In genomic region chr1:173195596-173196088, GRCh38 we compare ENCODE assay signal across 10 cellular contexts. TPM values are rescaled to one million over a fixed set of nuclear protein-coding genes. Genes with fewer than 3 reads are reported as not detected.
DNase-seq lines count a peak whose midpoint lies in the region; ATAC-seq, FAIRE-seq and TF ChIP-seq lines count a peak whose summit lies in the region.
"Had no signal": no experiment of that assay in that cellular context is flagged by ENCODE, and none has a peak within 500 bp of the region (broad histone marks: within the 10 kb centered on the region; RNA-seq: fewer than 3 reads in every experiment).

No MANE protein-coding gene starts in this region.

- H3K9me3 ChIP-seq in gastroesophageal sphincter (no peaks in the 10 kb centered on the region), gastrocnemius medialis (no peaks in the 10 kb centered on the region), heart left ventricle (no peaks in the 10 kb centered on the region)
- H3K9me3 ChIP-seq: prostate gland had no signal

- FAIRE-seq in HTR-8/SVneo (lab: Jason Lieb, UNC): no peak
- FAIRE-seq: bronchial epithelial cell had no signal

- H3K27ac ChIP-seq in gastroesophageal sphincter: no peak overlapping the region
- H3K27ac ChIP-seq in gastrocnemius medialis: no peak overlapping the region
- H3K27ac ChIP-seq in heart left ventricle: no peak overlapping the region
- H3K27ac ChIP-seq: prostate gland had no signal

- in situ Hi-C loops in gastrocnemius medialis (cut with MboI; ENCODE audit: low sequenced_read_pairs in 4 of 4): loop anchor here in 1 of 4 donors (5.0 kb wide), 1 partner anchor 453 kb away; no protein-coding TSS in a partner anchor

- H3K9me3 Mint-ChIP-seq in central memory CD8-positive, alpha-beta T cell: no peaks in the 10 kb centered on the region

- TF ChIP-seq POLR2A in gastroesophageal sphincter (IDR thresholded peaks at IDR 0.05): no peak
- TF ChIP-seq POLR2A in gastrocnemius medialis (IDR thresholded peaks at IDR 0.05): no peak
- TF ChIP-seq POLR2A in heart left ventricle (IDR thresholded peaks at IDR 0.05): no peak

- H3K36me3 Mint-ChIP-seq in central memory CD8-positive, alpha-beta T cell (ENCODE audit: insufficient read depth): peaks cover 2% of the 10 kb centered on the region

- no peak overlapping the region for H3K27ac Mint-ChIP-seq in central memory CD8-positive, alpha-beta T cell (ENCODE audit: low read depth)

- H3K4me1 ChIP-seq in gastroesophageal sphincter: peaks cover 0 to 25% (median 0%) of the 10 kb centered on the region in 3 donors
- H3K4me1 ChIP-seq in gastrocnemius medialis: peaks cover 2 to 9% of the 10 kb centered on the region in 2 donors
- H3K4me1 ChIP-seq in heart left ventricle: peaks cover 0 to 12% (median 7%) of the 10 kb centered on the region in 12 donors
- H3K4me1 ChIP-seq: prostate gland had no signal

- H3K36me3 ChIP-seq in gastroesophageal sphincter (no peaks in the 10 kb centered on the region), gastrocnemius medialis (no peaks in the 10 kb centered on the region), heart left ventricle (no peaks in the 10 kb centered on the region)
- H3K36me3 ChIP-seq: prostate gland had no signal

- no peaks in the 10 kb centered on the region for H3K27me3 Mint-ChIP-seq in central memory CD8-positive, alpha-beta T cell

- peaks cover 14% of the 10 kb centered on the region for H3K4me1 Mint-ChIP-seq in central memory CD8-positive, alpha-beta T cell

- 79 to 90% methylated on average over 3 to 5 of the region's 5 CpGs for WGBS in gastroesophageal sphincter (ENCODE audit: low coverage in 1 of 2), 2 donors
- 79 to 89% (median 84%) methylated on average over 4 to 5 of the region's 5 CpGs for WGBS in heart left ventricle, 4 donors

- TF ChIP-seq CTCF in gastroesophageal sphincter (IDR thresholded peaks at IDR 0.05) (no peak), gastrocnemius medialis (IDR thresholded peaks at IDR 0.05 in 4 of 5, conservative IDR thresholded peaks at IDR 0.05 in 1 of 5) (no peak), heart left ventricle (IDR thresholded peaks at IDR 0.05) (no peak)

- no peak for DNase-seq in central memory CD8-positive, alpha-beta T cell (ENCODE audit: low spot score in 2 of 2)
- DNase-seq in gastrocnemius medialis (no peak), heart left ventricle (no peak), HTR-8/SVneo (ENCODE audit: insufficient read length, low spot score) (no peak)

- no peak overlapping the region for H3K4me3 ChIP-seq in gastroesophageal sphincter
- no peak overlapping the region for H3K4me3 ChIP-seq in gastrocnemius medialis
- no peak overlapping the region for H3K4me3 ChIP-seq in heart left ventricle
- H3K4me3 ChIP-seq: prostate gland had no signal

- TF ChIP-seq EP300 in gastroesophageal sphincter (IDR thresholded peaks at IDR 0.05): no peak

- H3K4me3 Mint-ChIP-seq in central memory CD8-positive, alpha-beta T cell: no peak overlapping the region

- peak; percentile 84 for ATAC-seq in GM18498 (IDR thresholded peaks at IDR 0.05; ENCODE audit: unreplicated experiment)
- ATAC-seq in GM21367 (IDR thresholded peaks at IDR 0.05; ENCODE audit: unreplicated experiment): peak; percentile 80
- ATAC-seq in HG03342 (IDR thresholded peaks at IDR 0.05; ENCODE audit: unreplicated experiment): peak; percentile 82
- ATAC-seq in central memory CD8-positive, alpha-beta T cell (replicated peaks; ENCODE audit: extremely low read depth, poor library complexity, severe bottlenecking): peak; percentile 56
- no peak for ATAC-seq in gastroesophageal sphincter
- ATAC-seq in gastrocnemius medialis: no peak
- ATAC-seq in heart left ventricle: no peak

- intact Hi-C loops in gastrocnemius medialis (cut with DNase I; ENCODE audit: low total_unique reads): no loop called here
- intact Hi-C loops in heart left ventricle (cut with DNase I): no loop called here

- H3K27me3 ChIP-seq in gastroesophageal sphincter: no peaks in the 10 kb centered on the region
- H3K27me3 ChIP-seq in gastrocnemius medialis: no peaks in the 10 kb centered on the region
- no peaks in the 10 kb centered on the region for H3K27me3 ChIP-seq in heart left ventricle

RNA-seq across cellular contexts. Expression of gene TNFSF4, which starts 11.5 kb away (rescaled TPM):
- total RNA-seq in gastroesophageal sphincter (10 to 100 TPM in 1 of 4 donors, 1 to 10 TPM in 3; 2.6 to 24.0 (median 4.4) TPM), gastrocnemius medialis (under 1 TPM in 3 of 4 donors, not detected in 1; 0.16 to 0.25 (median 0.23) TPM), heart left ventricle (1 to 10 TPM in 1 of 9 donors, under 1 TPM in 8; 0.19 to 1.6 (median 0.65) TPM)
- polyA plus RNA-seq in heart left ventricle: under 1 TPM; 0.42 to 0.57 TPM

Comparison
In these comparisons a context has a peak if more than half of its experiments do, and no peak if none do; other contexts are left out.
1. ATAC-seq: peak in GM18498 (single experiment), GM21367 (single experiment), HG03342 (single experiment) and central memory CD8-positive, alpha-beta T cell (single experiment); none in gastroesophageal sphincter (single experiment), gastrocnemius medialis (0 of 2) and heart left ventricle (0 of 4).